Comparison of ENCODE assay signal across 1 cellular context in genomic region chr2:231260442-231260841, GRCh38.
TF ChIP-seq lines count a peak whose summit lies in the region.

No MANE protein-coding gene starts in this region.

TF ChIP-seq in GM23338, 12 proteins besides CTCF, POLR2A, EP300 and RAD21 (continued from another document):
- TF ChIP-seq, protein P1, sequence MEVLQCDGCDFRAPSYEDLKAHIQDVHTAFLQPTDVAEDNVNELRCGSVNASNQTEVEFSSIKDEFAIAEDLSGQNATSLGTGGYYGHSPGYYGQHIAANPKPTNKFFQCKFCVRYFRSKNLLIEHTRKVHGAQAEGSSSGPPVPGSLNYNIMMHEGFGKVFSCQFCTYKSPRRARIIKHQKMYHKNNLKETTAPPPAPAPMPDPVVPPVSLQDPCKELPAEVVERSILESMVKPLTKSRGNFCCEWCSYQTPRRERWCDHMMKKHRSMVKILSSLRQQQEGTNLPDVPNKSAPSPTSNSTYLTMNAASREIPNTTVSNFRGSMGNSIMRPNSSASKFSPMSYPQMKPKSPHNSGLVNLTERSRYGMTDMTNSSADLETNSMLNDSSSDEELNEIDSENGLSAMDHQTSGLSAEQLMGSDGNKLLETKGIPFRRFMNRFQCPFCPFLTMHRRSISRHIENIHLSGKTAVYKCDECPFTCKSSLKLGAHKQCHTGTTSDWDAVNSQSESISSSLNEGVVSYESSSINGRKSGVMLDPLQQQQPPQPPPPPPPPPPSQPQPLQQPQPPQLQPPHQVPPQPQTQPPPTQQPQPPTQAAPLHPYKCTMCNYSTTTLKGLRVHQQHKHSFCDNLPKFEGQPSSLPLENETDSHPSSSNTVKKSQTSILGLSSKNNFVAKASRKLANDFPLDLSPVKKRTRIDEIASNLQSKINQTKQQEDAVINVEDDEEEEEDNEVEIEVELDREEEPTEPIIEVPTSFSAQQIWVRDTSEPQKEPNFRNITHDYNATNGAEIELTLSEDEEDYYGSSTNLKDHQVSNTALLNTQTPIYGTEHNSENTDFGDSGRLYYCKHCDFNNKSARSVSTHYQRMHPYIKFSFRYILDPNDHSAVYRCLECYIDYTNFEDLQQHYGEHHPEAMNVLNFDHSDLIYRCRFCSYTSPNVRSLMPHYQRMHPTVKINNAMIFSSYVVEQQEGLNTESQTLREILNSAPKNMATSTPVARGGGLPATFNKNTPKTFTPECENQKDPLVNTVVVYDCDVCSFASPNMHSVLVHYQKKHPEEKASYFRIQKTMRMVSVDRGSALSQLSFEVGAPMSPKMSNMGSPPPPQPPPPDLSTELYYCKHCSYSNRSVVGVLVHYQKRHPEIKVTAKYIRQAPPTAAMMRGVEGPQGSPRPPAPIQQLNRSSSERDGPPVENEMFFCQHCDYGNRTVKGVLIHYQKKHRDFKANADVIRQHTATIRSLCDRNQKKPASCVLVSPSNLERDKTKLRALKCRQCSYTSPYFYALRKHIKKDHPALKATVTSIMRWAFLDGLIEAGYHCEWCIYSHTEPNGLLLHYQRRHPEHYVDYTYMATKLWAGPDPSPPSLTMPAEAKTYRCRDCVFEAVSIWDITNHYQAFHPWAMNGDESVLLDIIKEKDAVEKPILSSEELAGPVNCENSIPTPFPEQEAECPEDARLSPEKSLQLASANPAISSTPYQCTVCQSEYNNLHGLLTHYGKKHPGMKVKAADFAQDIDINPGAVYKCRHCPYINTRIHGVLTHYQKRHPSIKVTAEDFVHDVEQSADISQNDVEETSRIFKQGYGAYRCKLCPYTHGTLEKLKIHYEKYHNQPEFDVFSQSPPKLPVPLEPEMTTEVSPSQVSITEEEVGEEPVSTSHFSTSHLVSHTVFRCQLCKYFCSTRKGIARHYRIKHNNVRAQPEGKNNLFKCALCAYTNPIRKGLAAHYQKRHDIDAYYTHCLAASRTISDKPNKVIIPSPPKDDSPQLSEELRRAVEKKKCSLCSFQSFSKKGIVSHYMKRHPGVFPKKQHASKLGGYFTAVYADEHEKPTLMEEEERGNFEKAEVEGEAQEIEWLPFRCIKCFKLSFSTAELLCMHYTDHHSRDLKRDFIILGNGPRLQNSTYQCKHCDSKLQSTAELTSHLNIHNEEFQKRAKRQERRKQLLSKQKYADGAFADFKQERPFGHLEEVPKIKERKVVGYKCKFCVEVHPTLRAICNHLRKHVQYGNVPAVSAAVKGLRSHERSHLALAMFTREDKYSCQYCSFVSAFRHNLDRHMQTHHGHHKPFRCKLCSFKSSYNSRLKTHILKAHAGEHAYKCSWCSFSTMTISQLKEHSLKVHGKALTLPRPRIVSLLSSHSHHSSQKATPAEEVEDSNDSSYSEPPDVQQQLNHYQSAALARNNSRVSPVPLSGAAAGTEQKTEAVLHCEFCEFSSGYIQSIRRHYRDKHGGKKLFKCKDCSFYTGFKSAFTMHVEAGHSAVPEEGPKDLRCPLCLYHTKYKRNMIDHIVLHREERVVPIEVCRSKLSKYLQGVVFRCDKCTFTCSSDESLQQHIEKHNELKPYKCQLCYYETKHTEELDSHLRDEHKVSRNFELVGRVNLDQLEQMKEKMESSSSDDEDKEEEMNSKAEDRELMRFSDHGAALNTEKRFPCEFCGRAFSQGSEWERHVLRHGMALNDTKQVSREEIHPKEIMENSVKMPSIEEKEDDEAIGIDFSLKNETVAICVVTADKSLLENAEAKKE (CRISPR knock-in tag; IDR thresholded peaks at IDR 0.05) = no peak
- no peak for TF ChIP-seq STAT1 (IDR thresholded peaks at IDR 0.05; ENCODE audit: unreplicated experiment)
- TF ChIP-seq ETS1 (IDR thresholded peaks at IDR 0.05) = no peak
- no peak for TF ChIP-seq POLR2AphosphoS5 (IDR thresholded peaks at IDR 0.05; ENCODE audit: low read depth)
- no peak for TF ChIP-seq EZH2 (IDR thresholded peaks at IDR 0.05; ENCODE audit: low read depth, unreplicated experiment)
- TF ChIP-seq ZNF331 (CRISPR knock-in tag; IDR thresholded peaks at IDR 0.05; ENCODE audit: low read depth) = no peak
- TF ChIP-seq NANOG (IDR thresholded peaks at IDR 0.05; ENCODE audit: borderline replicate concordance) = no peak
